12 cellular contexts compared by ENCODE assay signal in genomic region chr1:150810958-150811676, GRCh38.
"Had no signal": no experiment of that assay in that cellular context is flagged by ENCODE, and none has a peak within 500 bp of the region (broad histone marks: within the 10 kb centered on the region; RNA-seq: fewer than 3 reads in every experiment).

No MANE protein-coding gene starts in this region.

- H3K27ac ChIP-seq: gastroesophageal sphincter, heart right ventricle, tibial artery had no signal

- H3K9me3 ChIP-seq: gastroesophageal sphincter, heart right ventricle, tibial artery had no signal

- H3K4me3 ChIP-seq: gastroesophageal sphincter, heart right ventricle, lung, tibial artery had no signal

- H3K27me3 ChIP-seq: gastroesophageal sphincter, heart right ventricle, tibial artery had no signal

- DNase-seq: activated CD4-positive, alpha-beta T cell treated with anti-CD3 and anti-CD28 coated beads, Interleukin-2, amount 10 ng/mL, durations not matched to agents 24 days and 14 days; activated CD4-positive, CD25-positive, alpha-beta regulatory T cell; aorta; heart right ventricle; naive thymus-derived CD8-positive, alpha-beta T cell; posterior cingulate gyrus; retina; stimulated activated CD4-positive, alpha-beta T cell treated with anti-CD3 and anti-CD28 coated beads, Interleukin-12 subunit alpha, Interleukin-12 subunit beta, amount 100 ng/mL, for 4 hours; tibial artery had no signal

- ATAC-seq: gastroesophageal sphincter; heart right ventricle; naive thymus-derived CD8-positive, alpha-beta T cell; stimulated activated effector memory CD8-positive, alpha-beta T cell treated with anti-CD3 and anti-CD28 coated beads, Interleukin-12 subunit alpha, Interleukin-12 subunit beta, amount 100 ng/mL, for 72 hours had no signal
